ENCODE assay signal across 12 cellular contexts in genomic region chr2:200482194-200482593, GRCh38. TPM values are rescaled to one million over a fixed set of nuclear protein-coding genes. Genes with fewer than 3 reads are reported as not detected.
DNase-seq lines count a peak whose midpoint lies in the region; ATAC-seq and TF ChIP-seq lines count a peak whose summit lies in the region.
"Had no signal": no experiment of that assay in that cellular context is flagged by ENCODE, and none has a peak within 500 bp of the region (broad histone marks: within the 10 kb centered on the region; RNA-seq: fewer than 3 reads in every experiment).

No MANE protein-coding gene starts in this region.

- H3K27me3 ChIP-seq in mesendoderm (ENCODE audit: insufficient read depth, low read length, poor library complexity): no peaks in the 10 kb centered on the region
- H3K27me3 ChIP-seq: neural progenitor cell, suprapubic skin had no signal

- no peak overlapping the region for H2AK5ac ChIP-seq in mesendoderm (ENCODE audit: low read length)

- H3K27ac Mint-ChIP-seq in progenitor cell of endocrine pancreas: peak overlapping the region; percentile 87
- H3K27ac Mint-ChIP-seq: neural progenitor cell had no signal

- no peak overlapping the region for H3K56ac ChIP-seq in mesendoderm (ENCODE audit: low read length)

- no peak for TF ChIP-seq POLR2A in GM18505 (IDR thresholded peaks at IDR 0.05; ENCODE audit: borderline replicate concordance, extremely low read depth, insufficient read depth, insufficient read length)

- H3K36me3 ChIP-seq in mesendoderm (ENCODE audit: control insufficient read depth, insufficient read depth, low read length): peaks cover 3% of the 10 kb centered on the region
- H3K36me3 ChIP-seq: neural progenitor cell had no signal

- H3K9ac ChIP-seq in mesendoderm (ENCODE audit: low read length): no peak overlapping the region
- H3K9ac ChIP-seq: neural progenitor cell had no signal

- no peak overlapping the region for H4K8ac ChIP-seq in mesendoderm (ENCODE audit: low read depth, low read length)

- peaks cover 15% of the 10 kb centered on the region for H3K36me3 Mint-ChIP-seq in progenitor cell of endocrine pancreas (ENCODE audit: insufficient read depth)

- no peaks in the 10 kb centered on the region for H3K79me1 ChIP-seq in mesendoderm (ENCODE audit: low read length)

- DNase-seq in progenitor cell of endocrine pancreas (ENCODE audit: low spot score, unreplicated experiment) (no peak), mesendoderm (no peak), NCI-H2227 treated with DMSO at 0.1 percent for 48 hours (lab: John Stamatoyannopoulos, UW) (no peak)
- DNase-seq: activated CD4-positive, CD25-positive, alpha-beta regulatory T cell treated with anti-CD3 and anti-CD28 coated beads, Interleukin-2, amount 50 U/mL, for 72 hours; activated T-cell treated with anti-CD3 and anti-CD28 coated beads, Interleukin-2, amount 50 U/mL, for 4 hours; lower lobe of right lung had no signal

- ATAC-seq in GM19025 (IDR thresholded peaks at IDR 0.05; ENCODE audit: low read depth, unreplicated experiment): peak; percentile 66
- peak; percentile 57 for ATAC-seq in GM21786 (IDR thresholded peaks at IDR 0.05; ENCODE audit: unreplicated experiment)
- peak; percentile 71 for ATAC-seq in HG03378 (IDR thresholded peaks at IDR 0.05; ENCODE audit: unreplicated experiment)
- ATAC-seq in GM18505 (IDR thresholded peaks at IDR 0.05; ENCODE audit: unreplicated experiment): no peak

- H3K4me1 ChIP-seq in mesendoderm (ENCODE audit: control insufficient read depth, low read depth, low read length): no peaks in the 10 kb centered on the region

- H3K27me3 Mint-ChIP-seq in progenitor cell of endocrine pancreas: no peaks in the 10 kb centered on the region

- no peak for TF ChIP-seq CTCF in progenitor cell of endocrine pancreas (IDR thresholded peaks at IDR 0.05; ENCODE audit: unreplicated experiment)

- no peak overlapping the region for H4K5ac ChIP-seq in mesendoderm (ENCODE audit: low read length)

- no peak overlapping the region for H3K4me2 ChIP-seq in mesendoderm (ENCODE audit: low read length)
- H3K4me2 ChIP-seq: neural progenitor cell had no signal

- no peak overlapping the region for H3K4ac ChIP-seq in mesendoderm (ENCODE audit: low read depth, low read length)

- H2BK5ac ChIP-seq in mesendoderm (ENCODE audit: low read length): no peak overlapping the region

- peaks cover 44% of the 10 kb centered on the region for H3K4me1 Mint-ChIP-seq in progenitor cell of endocrine pancreas (ENCODE audit: low read depth)

- no peak overlapping the region for H3K4me3 ChIP-seq in mesendoderm (ENCODE audit: low read length)
- H3K4me3 ChIP-seq: lower lobe of right lung, neural progenitor cell, suprapubic skin had no signal

- H3K4me3 Mint-ChIP-seq in progenitor cell of endocrine pancreas (ENCODE audit: low read depth): no peak overlapping the region
- H3K4me3 Mint-ChIP-seq: activated T-cell treated with anti-CD3 and anti-CD28 coated beads, Interleukin-2, amount 50 U/mL, for 4 hours; neural progenitor cell had no signal

- no peak overlapping the region for H3K18ac ChIP-seq in mesendoderm (ENCODE audit: low read length)

- H3K79me2 ChIP-seq in mesendoderm (ENCODE audit: control insufficient read depth, insufficient read depth, low read length): no peaks in the 10 kb centered on the region

- H3K23ac ChIP-seq in mesendoderm (ENCODE audit: low read length): no peak overlapping the region

- H3K9me3 Mint-ChIP-seq in progenitor cell of endocrine pancreas (ENCODE audit: low read depth): no peaks in the 10 kb centered on the region
- H3K9me3 Mint-ChIP-seq: activated T-cell treated with anti-CD3 and anti-CD28 coated beads, Interleukin-2, amount 50 U/mL, for 4 hours; neural progenitor cell had no signal

- H2BK120ac ChIP-seq in mesendoderm (ENCODE audit: low read depth, low read length): no peak overlapping the region

- no peak overlapping the region for H2BK15ac ChIP-seq in mesendoderm (replicated peaks; ENCODE audit: low read depth)

- H3K27ac ChIP-seq in mesendoderm (ENCODE audit: low read depth, low read length): no peak overlapping the region
- H3K27ac ChIP-seq: lower lobe of right lung, neural progenitor cell, suprapubic skin had no signal

RNA-seq across cellular contexts. Expression of gene KCTD18, which starts 27.7 kb away (rescaled TPM):
- total RNA-seq in progenitor cell of endocrine pancreas: 7.3 and 10.0 TPM in 2 replicates
- polyA plus RNA-seq in mesendoderm (2013, experiment 1 of 2): 1.9 TPM
- 2.0 TPM for polyA plus RNA-seq in mesendoderm (2013, experiment 2 of 2)

RNA-seq across cellular contexts. Expression of gene SGO2, which starts 43.8 kb away (rescaled TPM):
- 13.1 and 14.1 TPM in 2 replicates for total RNA-seq in progenitor cell of endocrine pancreas
- 23.6 TPM for polyA plus RNA-seq in mesendoderm (2013, experiment 1 of 2)
- polyA plus RNA-seq in mesendoderm (2013, experiment 2 of 2): 24.6 TPM
